ENCODE assay signal across 27 cellular contexts in genomic region chr3:63056932-63057331, GRCh38.
"Had no signal": no experiment of that assay in that cellular context is flagged by ENCODE, and none has a peak within 500 bp of the region (broad histone marks: within the 10 kb centered on the region; RNA-seq: fewer than 3 reads in every experiment).

No MANE protein-coding gene starts in this region.

- ATAC-seq: left colon; left lung; lower lobe of right lung; mucosa of descending colon; naive thymus-derived CD4-positive, alpha-beta T cell; natural killer cell treated with Interleukin-12 subunit alpha and Interleukin-12 subunit beta and Interleukin-15 and Interleukin-18, amount 100 ng/mL, for 72 hours; right cardiac atrium; sciatic nerve; stimulated activated effector memory CD8-positive, alpha-beta T cell treated with anti-CD3 and anti-CD28 coated beads, Interleukin-12 subunit alpha, Interleukin-12 subunit beta, amount 100 ng/mL, for 72 hours had no signal

- H3K27ac Mint-ChIP-seq: immature natural killer cell; naive thymus-derived CD4-positive, alpha-beta T cell; natural killer cell treated with Interleukin-12 subunit alpha and Interleukin-12 subunit beta and Interleukin-15 and Interleukin-18, amount 100 ng/mL, for 72 hours; progenitor cell of endocrine pancreas; stimulated activated effector memory CD8-positive, alpha-beta T cell treated with anti-CD3 and anti-CD28 coated beads, Interleukin-12 subunit alpha, Interleukin-12 subunit beta, amount 100 ng/mL, for 72 hours; stimulated activated naive CD8-positive, alpha-beta T cell treated with anti-CD3 and anti-CD28 coated beads, Interleukin-15, Interleukin-2, amounts not matched to agents 100 ng/mL and 50 ng/mL, for 24 hours had no signal

- H3K27me3 ChIP-seq: left lung, ovary, suprapubic skin, tibial artery, uterus had no signal

- H3K27ac ChIP-seq: left lung, lower lobe of right lung, ovary, skin epidermis, suprapubic skin, thoracic aorta, tibial artery, uterus had no signal

- H3K36me3 Mint-ChIP-seq: immature natural killer cell; naive thymus-derived CD4-positive, alpha-beta T cell; natural killer cell treated with Interleukin-12 subunit alpha and Interleukin-12 subunit beta and Interleukin-15 and Interleukin-18, amount 100 ng/mL, for 72 hours; stimulated activated effector memory CD8-positive, alpha-beta T cell treated with anti-CD3 and anti-CD28 coated beads, Interleukin-12 subunit alpha, Interleukin-12 subunit beta, amount 100 ng/mL, for 72 hours had no signal

- H3K27me3 Mint-ChIP-seq: naive thymus-derived CD4-positive, alpha-beta T cell; natural killer cell treated with Interleukin-12 subunit alpha and Interleukin-12 subunit beta and Interleukin-15 and Interleukin-18, amount 100 ng/mL, for 72 hours; progenitor cell of endocrine pancreas; stimulated activated naive CD8-positive, alpha-beta T cell treated with anti-CD3 and anti-CD28 coated beads, Interleukin-15, Interleukin-2, amounts not matched to agents 100 ng/mL and 50 ng/mL, for 24 hours had no signal

- H3K4me1 Mint-ChIP-seq: immature natural killer cell; stimulated activated effector memory CD8-positive, alpha-beta T cell treated with anti-CD3 and anti-CD28 coated beads, Interleukin-12 subunit alpha, Interleukin-12 subunit beta, amount 100 ng/mL, for 72 hours had no signal

- H3K4me3 Mint-ChIP-seq: immature natural killer cell; naive thymus-derived CD4-positive, alpha-beta T cell; natural killer cell treated with Interleukin-12 subunit alpha and Interleukin-12 subunit beta and Interleukin-15 and Interleukin-18, amount 100 ng/mL, for 72 hours; stimulated activated effector memory CD8-positive, alpha-beta T cell treated with anti-CD3 and anti-CD28 coated beads, Interleukin-12 subunit alpha, Interleukin-12 subunit beta, amount 100 ng/mL, for 72 hours; stimulated activated naive CD8-positive, alpha-beta T cell treated with anti-CD3 and anti-CD28 coated beads, Interleukin-15, Interleukin-2, amounts not matched to agents 100 ng/mL and 50 ng/mL, for 24 hours had no signal

- H3K4me3 ChIP-seq: left lung, lower lobe of right lung, mucosa of descending colon, ovary, skin epidermis, suprapubic skin, thoracic aorta, tibial artery, uterus had no signal

- DNase-seq: hypothalamus; immature natural killer cell; kidney; left colon; left lung; lower lobe of right lung; mammary epithelial cell; midbrain; mucosa of descending colon; naive thymus-derived CD4-positive, alpha-beta T cell; ovary; retina; right cardiac atrium; stimulated activated CD4-positive, alpha-beta T cell treated with anti-CD3 and anti-CD28 coated beads, Interleukin-12 subunit alpha, Interleukin-12 subunit beta, amount 100 ng/mL, for 4 hours; stimulated activated CD4-positive, alpha-beta T cell treated with anti-CD3 and anti-CD28 coated beads, Interleukin-4, amount 100 ng/mL, for 24 hours; stimulated activated naive CD4-positive, alpha-beta T cell; tibial artery; trophoblast cell; uterus had no signal

- H3K4me1 ChIP-seq: left lung, lower lobe of right lung, suprapubic skin, uterus had no signal

- H3K36me3 ChIP-seq: left lung, lower lobe of right lung, ovary, suprapubic skin, thoracic aorta, tibial artery, uterus had no signal
